Comparison of ENCODE assay signal across 28 cellular contexts in genomic region chr22:17874231-17874630, GRCh38.
"Had no signal": no experiment of that assay in that cellular context is flagged by ENCODE, and none has a peak within 500 bp of the region (broad histone marks: within the 10 kb centered on the region; RNA-seq: fewer than 3 reads in every experiment).

No MANE protein-coding gene starts in this region.

- H3K4me1 ChIP-seq: body of pancreas had no signal

- H3K27me3 ChIP-seq: body of pancreas, dorsolateral prefrontal cortex, heart left ventricle had no signal

- H3K27ac ChIP-seq: body of pancreas, coronary artery, WERI-Rb-1 had no signal

- H3K9me3 ChIP-seq: body of pancreas, heart left ventricle had no signal

- ATAC-seq: activated CD4-positive, CD25-positive, alpha-beta regulatory T cell treated with anti-CD3 and anti-CD28 coated beads, Interleukin-2, amount 50 U/mL, for 24 hours; activated T-cell treated with anti-CD3 and anti-CD28 coated beads, Interleukin-2, amount 50 U/mL, for 72 hours; body of pancreas; esophagus mucosa; heart left ventricle; T-helper 17 cell had no signal

- H3K4me3 ChIP-seq: body of pancreas, coronary artery, dorsolateral prefrontal cortex, heart left ventricle had no signal

- DNase-seq: activated B cell treated with CpG ODN at 0.5 μM for 24 hours; activated CD4-positive, alpha-beta memory T cell treated with anti-CD3 and anti-CD28 coated beads for 36 hours; activated CD4-positive, alpha-beta T cell treated with anti-CD3 and anti-CD28 coated beads, Interleukin-2, amount 10 ng/mL, durations not matched to agents 24 days and 14 days; activated CD8-positive, alpha-beta memory T cell treated with anti-CD3 and anti-CD28 coated beads, Interleukin-2, amount 50 U/mL, for 48 hours; activated gamma-delta T cell treated with Interleukin-2 at 50 U/mL for 16 hours; activated naive CD4-positive, alpha-beta T cell treated with anti-CD3 and anti-CD28 coated beads, Interleukin-2, amount 50 U/mL, for 16 hours; activated naive CD4-positive, alpha-beta T cell treated with Interleukin-2 at 50 U/mL for 16 hours; activated T-cell treated with anti-CD3 and anti-CD28 coated beads for 4 hours; activated T-cell treated with anti-CD3 and anti-CD28 coated beads, Interleukin-2, amount 50 U/mL, for 24 hours; activated T-cell treated with anti-CD3 and anti-CD28 coated beads, Interleukin-2, amount 50 U/mL, for 72 hours; amniotic stem cell; body of pancreas; cerebellar nuclear complex; effector memory CD4-positive, alpha-beta T cell; endodermal cell; foreskin fibroblast; glutamatergic neuron; heart left ventricle; T-helper 1 cell; T-helper 17 cell; T1000; WERI-Rb-1 had no signal

- FAIRE-seq: astrocyte, frontal cortex had no signal
